14 cellular contexts compared by ENCODE assay signal in genomic region chr1:167105841-167106461, GRCh38. TPM values are rescaled to one million over a fixed set of nuclear protein-coding genes. Genes with fewer than 3 reads are reported as not detected.
DNase-seq lines count a peak whose midpoint lies in the region; ATAC-seq and TF ChIP-seq lines count a peak whose summit lies in the region.
"Had no signal": no experiment of that assay in that cellular context is flagged by ENCODE, and none has a peak within 500 bp of the region (broad histone marks: within the 10 kb centered on the region; RNA-seq: fewer than 3 reads in every experiment).

No MANE protein-coding gene starts in this region.

- no peaks in the 10 kb centered on the region for H3K36me3 ChIP-seq in Loucy (ENCODE audit: insufficient read depth, low read length)
- H3K36me3 ChIP-seq in psoas muscle (ENCODE audit: insufficient read depth in 1 of 2, low read depth in 1 of 2): peaks cover 0 to 23% of the 10 kb centered on the region in 2 donors
- H3K36me3 ChIP-seq: pancreas, SJSA1, tibial artery had no signal

- peaks cover 11% of the 10 kb centered on the region for H3K9me3 Mint-ChIP-seq in activated B cell treated with CpG ODN at 0.5 μM for 24 hours

- peak overlapping the region; percentile 83 for H3K4me2 ChIP-seq in Loucy (ENCODE audit: low read depth, low read length, poor library complexity, severe bottlenecking)

- no peaks in the 10 kb centered on the region for H3K27me3 ChIP-seq in Loucy (ENCODE audit: insufficient read depth, low read length, poor library complexity, severe bottlenecking)
- no peaks in the 10 kb centered on the region for H3K27me3 ChIP-seq in psoas muscle (ENCODE audit: insufficient read depth in 3 of 3, low read length in 2 of 3)
- H3K27me3 ChIP-seq: pancreas, tibial artery had no signal

- WGBS in psoas muscle, 3 donors: 36 to 48% (median 37%) methylated on average over 8 of the region's 8 CpGs

- H3K4me3 Mint-ChIP-seq in activated B cell treated with CpG ODN at 0.5 μM for 24 hours: peak overlapping the region; percentile 72
- H3K4me3 Mint-ChIP-seq: activated T-cell treated with anti-CD3 and anti-CD28 coated beads, Interleukin-2, amount 50 U/mL, for 24 hours had no signal

- H3K4me1 ChIP-seq in Loucy (ENCODE audit: insufficient read depth, low read length, poor library complexity, severe bottlenecking): peaks cover 82% of the 10 kb centered on the region
- peaks cover 83% of the 10 kb centered on the region for H3K4me1 ChIP-seq in psoas muscle
- H3K4me1 ChIP-seq: pancreas, SJSA1, tibial artery had no signal

- 0 out of 2 replicates have a peak, but pooled peaks cover 4% of the 10 kb centered on the region for H3F3A ChIP-seq in Loucy (ENCODE audit: low read depth)

- CTCF ChIA-PET in activated B cell treated with CpG ODN at 0.5 μM for 24 hours (lab: Charles Lee): no interaction called here

- H3K27me3 Mint-ChIP-seq in activated B cell treated with CpG ODN at 0.5 μM for 24 hours: peaks cover 7% of the 10 kb centered on the region
- H3K27me3 Mint-ChIP-seq: activated T-cell treated with anti-CD3 and anti-CD28 coated beads, Interleukin-2, amount 50 U/mL, for 24 hours had no signal

- no peaks in the 10 kb centered on the region for H3K9me3 ChIP-seq in Loucy (ENCODE audit: insufficient read depth, low read depth, low read length)
- H3K9me3 ChIP-seq in psoas muscle: no peaks in the 10 kb centered on the region
- H3K9me3 ChIP-seq: pancreas, SJSA1 had no signal

- H3K27ac ChIP-seq in psoas muscle: peak overlapping the region; percentile 96
- H3K27ac ChIP-seq: pancreas, SJSA1, tibial artery had no signal

- ATAC-seq in GM18907 (IDR thresholded peaks at IDR 0.05; ENCODE audit: unreplicated experiment) (peak; percentile 22), activated B cell treated with CpG ODN at 0.5 μM for 24 hours (ENCODE audit: low read depth) (no peak), psoas muscle (peak in 2 of 4 donors; percentile 3 to 13)
- ATAC-seq: pancreas had no signal

- peaks cover 45% of the 10 kb centered on the region for H3K4me1 Mint-ChIP-seq in activated B cell treated with CpG ODN at 0.5 μM for 24 hours

- no peaks in the 10 kb centered on the region for H3K36me3 Mint-ChIP-seq in activated B cell treated with CpG ODN at 0.5 μM for 24 hours (ENCODE audit: low read depth)

- H4K20me1 ChIP-seq in Loucy (ENCODE audit: insufficient read depth, low read length, poor library complexity, severe bottlenecking): no peaks in the 10 kb centered on the region

- peak overlapping the region; percentile 49 for H2AFZ ChIP-seq in Loucy (ENCODE audit: low read length)

- POLR2A ChIA-PET in activated B cell treated with CpG ODN at 0.5 μM for 24 hours (lab: Charles Lee): no interaction called here

- H3K79me2 ChIP-seq in Loucy (ENCODE audit: insufficient read depth, low read length): no peaks in the 10 kb centered on the region

- DNase-seq in activated B cell treated with CpG ODN at 0.5 μM for 24 hours (no peak), psoas muscle (no peak), NCI-H82 (lab: John Stamatoyannopoulos, UW) (no peak), hippocampal formation (lab: John Stamatoyannopoulos, UW) (no peak)
- DNase-seq in activated CD4-positive, CD25-positive, alpha-beta regulatory T cell treated with anti-CD3 and anti-CD28 coated beads, Interleukin-2, amount 50 U/mL, for 72 hours: no peak
- DNase-seq: activated T-cell treated with anti-CD3 and anti-CD28 coated beads, Interleukin-2, amount 50 U/mL, for 24 hours; effector memory CD4-positive, alpha-beta T cell; left colon; pancreas; tibial artery had no signal

- H3K9me2 ChIP-seq in Loucy (replicated peaks; ENCODE audit: low read depth, low read length): no peaks in the 10 kb centered on the region

- peak overlapping the region; percentile 63 for H3K4me3 ChIP-seq in Loucy (ENCODE audit: low read length, poor library complexity, severe bottlenecking)
- peak overlapping the region; percentile 53 for H3K4me3 ChIP-seq in psoas muscle
- H3K4me3 ChIP-seq: pancreas, SJSA1, tibial artery had no signal

- H3K27ac Mint-ChIP-seq in activated B cell treated with CpG ODN at 0.5 μM for 24 hours: no peak overlapping the region
- H3K27ac Mint-ChIP-seq: activated T-cell treated with anti-CD3 and anti-CD28 coated beads, Interleukin-2, amount 50 U/mL, for 24 hours had no signal

- peak overlapping the region; percentile 67 for H3K9ac ChIP-seq in Loucy (ENCODE audit: low read depth, low read length, poor library complexity, severe bottlenecking)

- intact Hi-C loops in activated B cell treated with CpG ODN at 0.5 μM for 24 hours (cut with micrococcal nuclease): no loop called here
- intact Hi-C loops in psoas muscle (cut with DNase I): no loop called here

- TF ChIP-seq CTCF in Loucy (conservative IDR thresholded peaks at IDR 0.05; ENCODE audit: low read length) (no peak; the same call in 1 of the 2 replicates), activated B cell treated with CpG ODN at 0.5 μM for 24 hours (IDR thresholded peaks at IDR 0.05) (no peak), psoas muscle (IDR thresholded peaks at IDR 0.05) (no peak)

RNA-seq across cellular contexts. Expression of gene STYXL2, which starts 12.1 kb away (rescaled TPM):
- total RNA-seq in activated B cell treated with CpG ODN at 0.5 μM for 24 hours (not detected in 2 replicates), psoas muscle (100 to 1,000 TPM; 134 to 205 (median 143) TPM)
- 10 to 100 TPM; 15.2 to 56.0 (median 52.5) TPM for polyA plus RNA-seq in psoas muscle
- total RNA-seq: bronchial epithelial cell, SJSA1 had no signal

RNA-seq across cellular contexts. Expression of gene GPA33, which starts 15.8 kb away (rescaled TPM):
- total RNA-seq in activated B cell treated with CpG ODN at 0.5 μM for 24 hours (not detected in 2 replicates), psoas muscle (1 to 10 TPM in 1 of 4 donors, under 1 TPM in 2, not detected in 1; 0.12 to 2.2 (median 0.27) TPM)
- polyA plus RNA-seq in psoas muscle: under 1 TPM in 2 of 3 donors, not detected in 1; 0.06 to 0.10 TPM
- total RNA-seq: bronchial epithelial cell, SJSA1 had no signal

Comparison
In these comparisons a context has a peak if more than half of its experiments do, and no peak if none do; other contexts are left out.
1. RNA of gene STYXL2, which starts 12.1 kb away (total RNA-seq): 134 to 205 TPM in psoas muscle; not detected in activated B cell treated with CpG ODN at 0.5 μM for 24 hours; every median in the first group is over 100 times any median in the second.